Comparison of ENCODE assay signal across 1 cellular context in genomic region chr16:12260647-12261262, GRCh38.
TF ChIP-seq lines count a peak whose summit lies in the region.

No MANE protein-coding gene starts in this region.

TF ChIP-seq in HepG2, 621 proteins besides CTCF, POLR2A, EP300 and RAD21 (continued from another document and continues in another):
- TF ChIP-seq ZBTB46 (CRISPR knock-in tag; IDR thresholded peaks at IDR 0.05; ENCODE audit: borderline replicate concordance) (no peak), ZC3H4 (CRISPR knock-in tag; IDR thresholded peaks at IDR 0.05; ENCODE audit: borderline replicate concordance) (no peak), DMAP1 (CRISPR knock-in tag; IDR thresholded peaks at IDR 0.05) (peak; percentile 40; the same call in 1 of the 2 replicates), ZNF567 (CRISPR knock-in tag; IDR thresholded peaks at IDR 0.05; ENCODE audit: borderline replicate concordance) (no peak; the same call in 1 of the 2 replicates), NCOA2 (CRISPR knock-in tag; IDR thresholded peaks at IDR 0.05) (no peak), XRCC5 (optimal IDR thresholded peaks at IDR 0.05; ENCODE audit: low read length) (peak; percentile 70), ZNF260 (CRISPR knock-in tag; IDR thresholded peaks at IDR 0.05; ENCODE audit: borderline replicate concordance, low read depth) (no peak), SMAD3 (CRISPR knock-in tag; IDR thresholded peaks at IDR 0.05) (no peak; the same call in 1 of the 2 replicates), ZBTB40 (IDR thresholded peaks at IDR 0.05) (no peak), ZBTB40 (CRISPR knock-in tag; IDR thresholded peaks at IDR 0.05) (peak; percentile 67; the same call in 1 of the 2 replicates), ARNT (IDR thresholded peaks at IDR 0.05) (no peak), DMTF1 (CRISPR knock-in tag; IDR thresholded peaks at IDR 0.05) (no peak), ZNF777 (CRISPR knock-in tag; IDR thresholded peaks at IDR 0.05) (no peak), ARNTL (CRISPR knock-in tag; IDR thresholded peaks at IDR 0.05) (no peak; the same call in 1 of the 2 replicates), RORA (CRISPR knock-in tag; IDR thresholded peaks at IDR 0.05) (no peak), MED8 (CRISPR knock-in tag; IDR thresholded peaks at IDR 0.05; ENCODE audit: insufficient replicate concordance) (no peak), ZNF580 (CRISPR knock-in tag; IDR thresholded peaks at IDR 0.05; ENCODE audit: borderline replicate concordance, low read depth) (peak; percentile 92), ZNF160 (CRISPR knock-in tag; IDR thresholded peaks at IDR 0.05) (no peak; the same call in 1 of the 2 replicates), ZZZ3 (CRISPR knock-in tag; IDR thresholded peaks at IDR 0.05; ENCODE audit: borderline replicate concordance) (no peak), KDM1A (CRISPR knock-in tag; IDR thresholded peaks at IDR 0.05) (peak; percentile 58; the same call in 1 of the 2 replicates), ZNF576 (CRISPR knock-in tag; IDR thresholded peaks at IDR 0.05) (peak; percentile 79; the same call in 1 of the 2 replicates), U2AF1 (optimal IDR thresholded peaks at IDR 0.05; ENCODE audit: low read depth, low read length) (no peak), ARID5B (CRISPR knock-in tag; IDR thresholded peaks at IDR 0.05) (peak; percentile 65), ZNF205 (CRISPR knock-in tag; IDR thresholded peaks at IDR 0.05) (peak; percentile 70; the same call in 1 of the 2 replicates), EHMT2 (IDR thresholded peaks at IDR 0.05; ENCODE audit: borderline replicate concordance, low read depth, low read length) (no peak), GPN1 (CRISPR knock-in tag; IDR thresholded peaks at IDR 0.05; ENCODE audit: borderline replicate concordance) (no peak), TRIM24 (CRISPR knock-in tag; IDR thresholded peaks at IDR 0.05) (no peak), TGIF2 (CRISPR knock-in tag; IDR thresholded peaks at IDR 0.05) (peak; percentile 41; the same call in 1 of the 2 replicates), CC2D1A (CRISPR knock-in tag; IDR thresholded peaks at IDR 0.05) (no peak), DBP (CRISPR knock-in tag; IDR thresholded peaks at IDR 0.05; ENCODE audit: not compliant biosample characterization) (peak; percentile 24), ZNF746 (CRISPR knock-in tag; IDR thresholded peaks at IDR 0.05) (no peak; the same call in 1 of the 2 replicates), POLR2AphosphoS5 (IDR thresholded peaks at IDR 0.05; ENCODE audit: low read depth, low read length) (0 out of 2 replicates have a peak, but pooled peaks have one; percentile 17), HNRNPK (IDR thresholded peaks at IDR 0.05; ENCODE audit: low read depth, low read length, poor library complexity, severe bottlenecking) (no peak), ZNF280B (CRISPR knock-in tag; IDR thresholded peaks at IDR 0.05; ENCODE audit: borderline replicate concordance) (peak; percentile 95), ERF (CRISPR knock-in tag; IDR thresholded peaks at IDR 0.05) (no peak), ZNF414 (CRISPR knock-in tag; IDR thresholded peaks at IDR 0.05) (no peak), ZNF230 (CRISPR knock-in tag; IDR thresholded peaks at IDR 0.05) (no peak), SRY (CRISPR knock-in tag; IDR thresholded peaks at IDR 0.05) (no peak), PLSCR1 (CRISPR knock-in tag; IDR thresholded peaks at IDR 0.05; ENCODE audit: borderline replicate concordance) (0 out of 2 replicates have a peak, but pooled peaks have one; percentile 55)
